ENCODE assay signal across 1 cellular context in the genomic region with DNA sequence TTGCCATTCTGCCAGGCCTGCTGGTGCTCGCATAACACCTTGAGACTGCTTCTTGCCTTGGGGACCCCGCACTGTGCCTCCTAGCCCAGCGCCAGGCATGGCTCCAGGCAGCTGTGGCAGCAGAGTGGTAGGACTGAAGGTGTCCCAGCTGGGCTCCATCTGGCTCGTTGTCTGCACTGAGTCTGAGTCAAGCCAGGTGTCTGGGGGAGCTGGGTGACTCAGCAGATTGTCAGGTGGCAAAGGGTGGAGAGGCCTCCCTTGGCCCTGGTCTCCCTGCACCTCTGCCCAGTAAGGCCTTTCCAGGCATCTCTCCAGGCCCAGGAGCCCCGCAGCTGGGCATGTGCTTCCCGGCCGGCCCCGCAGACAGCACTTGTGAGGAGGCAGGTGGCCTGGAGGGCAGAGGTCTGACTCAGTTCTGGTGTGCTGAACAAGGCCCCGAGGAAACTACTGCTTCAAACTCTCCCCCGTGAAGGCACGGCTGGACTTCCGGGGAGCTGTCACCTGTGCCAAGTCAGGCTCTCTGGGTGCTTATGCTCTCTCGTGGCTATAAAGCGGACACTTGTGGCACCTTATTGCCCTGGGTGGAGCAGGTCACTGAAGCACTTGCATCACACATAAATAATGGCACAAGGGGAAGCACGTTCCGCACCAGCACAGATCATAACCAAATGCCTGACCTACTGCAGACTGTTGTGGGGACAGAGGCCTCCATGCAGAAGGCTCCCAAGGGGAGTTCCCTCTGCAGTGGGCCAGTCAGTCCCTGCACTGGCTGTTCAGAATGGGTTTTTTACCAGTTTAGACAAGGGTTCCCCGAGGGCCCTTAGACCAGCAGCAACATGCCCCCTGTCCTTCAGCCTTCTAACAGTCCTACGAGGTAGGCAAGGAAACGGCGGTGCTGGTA.
TF ChIP-seq lines count a peak whose summit lies in the region.

No MANE protein-coding gene starts in this region.

TF ChIP-seq in GM23338, 12 proteins besides CTCF, POLR2A, EP300 and RAD21 (continued from another document):
- no peak for TF ChIP-seq ETS1 (IDR thresholded peaks at IDR 0.05)
- TF ChIP-seq ZNF114 (CRISPR knock-in tag; IDR thresholded peaks at IDR 0.05), result no peak
